In genomic region chr16:88955906-88956305, GRCh38 we compare ENCODE assay signal across 19 cellular contexts. TPM values are rescaled to one million over a fixed set of nuclear protein-coding genes. Genes with fewer than 3 reads are reported as not detected.
DNase-seq lines count a peak whose midpoint lies in the region; ATAC-seq, FAIRE-seq and TF ChIP-seq lines count a peak whose summit lies in the region.
"Had no signal": no experiment of that assay in that cellular context is flagged by ENCODE, and none has a peak within 500 bp of the region (broad histone marks: within the 10 kb centered on the region; RNA-seq: fewer than 3 reads in every experiment).

No MANE protein-coding gene starts in this region.

- ATAC-seq in Right ventricle myocardium inferior (no peak), left ventricle myocardium superior (no peak), K562 (no peak), psoas muscle (no peak)
- ATAC-seq: A549, GM12878, HepG2 had no signal

- CTCF ChIA-PET in K562 (lab: Yijun Ruan, JAX; ENCODE audit: low intra/inter-chr PET ratio) = interaction anchor here (0.7 kb wide), 1 partner anchor 267 kb away, joined by 3 read pairs; no protein-coding TSS in a partner anchor

- no peak for TF ChIP-seq RAD21 in K562 (CRISPR knock-in tag; conservative IDR thresholded peaks at IDR 0.05 in 1 of 2, IDR thresholded peaks at IDR 0.05 in 1 of 2)

- H3K4me3 ChIP-seq in BLaER1 treated with 17β-estradiol and CSF1 and Interleukin-3, amounts not matched to agents 10 nM and 100 nM = no peak overlapping the region; a peak in 1 of 20 replicates
- H3K4me3 ChIP-seq in K562 = no peak overlapping the region
- no peak overlapping the region for H3K4me3 ChIP-seq in psoas muscle
- H3K4me3 ChIP-seq: A549, GM12878 had no signal

- peaks cover 72 to 85% (median 82%) of the 10 kb centered on the region in 11 experiments; a peak in 21 of 22 replicates for H4K20me1 ChIP-seq in BLaER1 treated with 17β-estradiol and CSF1 and Interleukin-3, amounts not matched to agents 10 nM and 100 nM
- H4K20me1 ChIP-seq in K562 (replicated peaks; ENCODE audit: control insufficient read depth, insufficient read depth, low read length) = peaks cover 33% of the 10 kb centered on the region

- 85% methylated on average over 9 of the region's 14 CpGs for WGBS in K562 (ENCODE audit: insufficient coverage, low coverage, missing lambda C conversion rate)
- WGBS in psoas muscle, 3 donors = 70 to 82% (median 74%) methylated on average over 13 to 14 of the region's 14 CpGs

- TF ChIP-seq CTCF in K562 (IDR thresholded peaks at IDR 0.05 in 2 of 3, conservative IDR thresholded peaks at IDR 0.05 in 1 of 3; ENCODE audit: insufficient read depth in 2 of 3, low read depth in 1 of 3, low read length in 3 of 3) (no peak), psoas muscle (IDR thresholded peaks at IDR 0.05) (no peak)

- intact Hi-C loops in Right ventricle myocardium inferior (cut with DNase I) (no loop called here), left ventricle myocardium superior (cut with micrococcal nuclease) (no loop called here), K562 (cut with micrococcal nuclease) (no loop called here), psoas muscle (cut with DNase I) (no loop called here)

- POLR2A ChIA-PET in K562 (lab: Yijun Ruan, JAX) = interaction anchor here (0.6 kb wide), 1 partner anchor 244 kb away, joined by 3 read pairs; the partner anchor contains the start of gene SLC22A31

- DNase-seq in Right ventricle myocardium inferior (ENCODE audit: missing footprints) (peak; percentile 50), left ventricle myocardium superior (no peak), K562 (ENCODE audit: extremely low read depth in 1 of 4, low spot score in 3 of 4) (no peak), psoas muscle (peak; percentile 10 to 45), Ammon's horn (ENCODE audit: low spot score) (no peak), SHP77 treated with DMSO at 0.1 percent for 48 hours (lab: John Stamatoyannopoulos, UW) (no peak)
- DNase-seq: AML-193; CD4-positive, alpha-beta T cell; DMS153; DMS79 treated with DMSO at 0.1 percent for 48 hours; GF-D8; GOT3; H7 had no signal

- peaks cover 0 to 8% (median 0%) of the 10 kb centered on the region in 11 experiments; a peak in 5 of 22 replicates for H3K9me3 ChIP-seq in BLaER1 treated with 17β-estradiol and CSF1 and Interleukin-3, amounts not matched to agents 10 nM and 100 nM (replicated peaks in 1 of 11)
- H3K9me3 ChIP-seq in K562 (replicated peaks; ENCODE audit: control insufficient read depth, insufficient read depth, low read depth, low read length) (peaks cover 2% of the 10 kb centered on the region; the same call in 1 of the 2 replicates), psoas muscle (no peaks in the 10 kb centered on the region)
- H3K9me3 ChIP-seq: A549 had no signal

- in situ Hi-C loops in K562 (cut with MboI) = no loop called here

- H3K9ac ChIP-seq in BLaER1 treated with 17β-estradiol and CSF1 and Interleukin-3, amounts not matched to agents 10 nM and 100 nM = peak overlapping the region in 4 of 11 experiments; percentile 1 to 62 (median 28); a peak in 2 of 22 replicates
- H3K9ac ChIP-seq in K562 (ENCODE audit: insufficient read depth in 1 of 2, low read depth in 2 of 2, low read length in 2 of 2) = no peak overlapping the region

- H3K9me1 ChIP-seq in K562 (ENCODE audit: control insufficient read depth, insufficient read depth, low read length) = peaks cover 8% of the 10 kb centered on the region

- no peak overlapping the region for H2AFZ ChIP-seq in K562 (ENCODE audit: low read depth, low read length)

- H3K4me2 ChIP-seq in BLaER1 treated with 17β-estradiol and CSF1 and Interleukin-3, amounts not matched to agents 10 nM and 100 nM = peak overlapping the region; percentile 83 to 99 (median 95)
- no peak overlapping the region; the same call in 1 of the 2 replicates for H3K4me2 ChIP-seq in K562 (ENCODE audit: insufficient read depth, low read length)
- H3K4me2 ChIP-seq: A549 had no signal

- TF ChIP-seq EP300 in K562 (IDR thresholded peaks at IDR 0.05; ENCODE audit: low read length) = no peak

- no peak for FAIRE-seq in K562 (lab: Jason Lieb, UNC)
- FAIRE-seq: A549, GM12878, HepG2 had no signal

- peaks cover 0 to 52% (median 0%) of the 10 kb centered on the region in 11 experiments; a peak in 7 of 22 replicates for H3K27me3 ChIP-seq in BLaER1 treated with 17β-estradiol and CSF1 and Interleukin-3, amounts not matched to agents 10 nM and 100 nM
- H3K27me3 ChIP-seq in K562 (ENCODE audit: control insufficient read depth in 2 of 2, insufficient read depth in 2 of 2, low read length in 2 of 2) (no peaks in the 10 kb centered on the region), psoas muscle (ENCODE audit: insufficient read depth in 3 of 3, low read length in 2 of 3) (peaks cover 0 to 44% (median 19%) of the 10 kb centered on the region in 3 donors)

- H3K79me2 ChIP-seq in K562 (ENCODE audit: control insufficient read depth, insufficient read depth, low read length) = peaks cover 84% of the 10 kb centered on the region

- peaks cover 0 to 14% (median 8%) of the 10 kb centered on the region in 11 experiments; a peak in 11 of 22 replicates for H3K36me3 ChIP-seq in BLaER1 treated with 17β-estradiol and CSF1 and Interleukin-3, amounts not matched to agents 10 nM and 100 nM
- H3K36me3 ChIP-seq in K562 (ENCODE audit: control insufficient read depth, insufficient read depth, low read length) (peaks cover 80% of the 10 kb centered on the region), psoas muscle (ENCODE audit: insufficient read depth in 1 of 2, low read depth in 1 of 2) (no peaks in the 10 kb centered on the region)

- no TSS peak for BruUV-seq in K562 (replicated peaks; lab: Mats Ljungman, UMichigan)

- H3K4me1 ChIP-seq in BLaER1 treated with 17β-estradiol and CSF1 and Interleukin-3, amounts not matched to agents 10 nM and 100 nM = peaks cover 37 to 76% (median 63%) of the 10 kb centered on the region in 10 experiments
- H3K4me1 ChIP-seq in K562 (replicated peaks in 1 of 2; ENCODE audit: control insufficient read depth in 2 of 2, insufficient read depth in 2 of 2, low read length in 2 of 2) (peaks cover 21 to 71% of the 10 kb centered on the region in 2 experiments; a peak in 4 of 5 replicates), psoas muscle (no peaks in the 10 kb centered on the region)
- H3K4me1 ChIP-seq: A549 had no signal

- TF ChIP-seq POLR2A in K562 (conservative IDR thresholded peaks at IDR 0.05) = no peak

- H3K27ac ChIP-seq in BLaER1 treated with 17β-estradiol and CSF1 and Interleukin-3, amounts not matched to agents 10 nM and 100 nM = peak overlapping the region in 5 of 11 experiments; percentile 51 to 70 (median 60); a peak in 6 of 22 replicates
- H3K27ac ChIP-seq in K562 (ENCODE audit: extremely low read depth, low read depth, low read length) = peak overlapping the region; percentile 71
- no peak overlapping the region for H3K27ac ChIP-seq in psoas muscle
- H3K27ac ChIP-seq: 22Rv1, A549, C4-2B had no signal

TF ChIP-seq in K562, 482 proteins besides CTCF, POLR2A, EP300 and RAD21:
- TF ChIP-seq RBM14 (IDR thresholded peaks at IDR 0.05; ENCODE audit: borderline replicate concordance, insufficient read depth, low read depth, low read length) = 0 out of 2 replicates have a peak, but pooled peaks have one; percentile 48
- TF ChIP-seq PML (IDR thresholded peaks at IDR 0.05; ENCODE audit: low read length) = no peak
- TF ChIP-seq RBM22 (IDR thresholded peaks at IDR 0.05; ENCODE audit: low read depth, low read length, poor library complexity, severe bottlenecking) = peak; percentile 16
- no peak for TF ChIP-seq GABPB2 (CRISPR knock-in tag; conservative IDR thresholded peaks at IDR 0.05)

RNA-seq across cellular contexts. Expression of gene CBFA2T3, which starts 21.1 kb away (rescaled TPM):
- 11.1 TPM for total RNA-seq in Right ventricle myocardium inferior
- 11.5 TPM for total RNA-seq in left ventricle myocardium superior
- 73.4 and 198 TPM in 2 replicates for total RNA-seq in K562 (2011; cell fraction: chromatin; rRNA removed; ENCODE audit: low replicate concordance)
- 67.4 and 69.3 TPM in 2 replicates for total RNA-seq in K562 (2011; cell fraction: nucleolus; rRNA removed)
- total RNA-seq in K562 (2011; cell fraction: nucleoplasm; rRNA removed) = 45.3 and 67.3 TPM in 2 replicates
- 13.5 and 20.8 TPM in 2 replicates for total RNA-seq in K562 (2014; rRNA removed)
- 3.9 and 5.9 TPM in 2 replicates for total RNA-seq in K562 (2014; rRNA removed; fragmentation: Illumina TruSeq; extraction: Trizol)
- 6.7 and 7.8 TPM in 2 replicates for total RNA-seq in K562 (2015; rRNA removed; fragmentation: Illumina TruSeq; extraction: Trizol)
- total RNA-seq in K562 (2021) = 114 and 145 TPM in 2 replicates
- 6.4 and 11.3 TPM in 2 replicates for polyA plus RNA-seq in K562 (2011; rRNA removed)
- 5.6 and 15.0 TPM in 2 replicates for polyA plus RNA-seq in K562 (2011; cell fraction: cytosol; rRNA removed)
- polyA plus RNA-seq in K562 (2011; cell fraction: nucleus; rRNA removed) = 67.2 and 126 TPM in 2 replicates
- 55.0 and 86.5 TPM in 2 replicates for polyA plus RNA-seq in K562 (2012)
- 24.2 and 46.3 TPM in 2 replicates for polyA plus RNA-seq in K562 (2014; fragmentation: Illumina TruSeq; extraction: Trizol)
- polyA plus RNA-seq in K562 (2014; fragmentation: Nextera tagmentation; extraction: Ambion mirVana) = 1 to 10 TPM; 2.3 to 2.7 TPM
- 34.3 and 35.3 TPM in 2 replicates for polyA plus RNA-seq in K562 (2014; rRNA removed)
- polyA minus RNA-seq in K562 (2011; rRNA and poly(A)+ RNA removed) = 9.5 and 9.7 TPM in 2 replicates
- 32.1 and 46.1 TPM in 2 replicates for polyA minus RNA-seq in K562 (2011; cell fraction: cytosol; rRNA and poly(A)+ RNA removed)
- 21.1 and 34.5 TPM in 2 replicates for polyA minus RNA-seq in K562 (2011; cell fraction: nucleus; rRNA and poly(A)+ RNA removed)
- total RNA-seq in psoas muscle = 10 to 100 TPM in 1 of 4 donors, 1 to 10 TPM in 3; 4.7 to 15.0 (median 6.7) TPM
- polyA plus RNA-seq in psoas muscle = 1 to 10 TPM; 2.6 to 6.0 (median 3.4) TPM
- total RNA-seq: HepG2 had no signal

Comparison
In these comparisons a context has a peak if more than half of its experiments do, and no peak if none do; other contexts are left out.
1. DNase-seq: peak in Right ventricle myocardium inferior (single experiment) and psoas muscle (2 of 2); none in left ventricle myocardium superior (single experiment), K562 (0 of 4), Ammon's horn (single experiment) and SHP77 treated with DMSO at 0.1 percent for 48 hours (single experiment).